ENCODE assay signal across 8 cellular contexts in the genomic region with DNA sequence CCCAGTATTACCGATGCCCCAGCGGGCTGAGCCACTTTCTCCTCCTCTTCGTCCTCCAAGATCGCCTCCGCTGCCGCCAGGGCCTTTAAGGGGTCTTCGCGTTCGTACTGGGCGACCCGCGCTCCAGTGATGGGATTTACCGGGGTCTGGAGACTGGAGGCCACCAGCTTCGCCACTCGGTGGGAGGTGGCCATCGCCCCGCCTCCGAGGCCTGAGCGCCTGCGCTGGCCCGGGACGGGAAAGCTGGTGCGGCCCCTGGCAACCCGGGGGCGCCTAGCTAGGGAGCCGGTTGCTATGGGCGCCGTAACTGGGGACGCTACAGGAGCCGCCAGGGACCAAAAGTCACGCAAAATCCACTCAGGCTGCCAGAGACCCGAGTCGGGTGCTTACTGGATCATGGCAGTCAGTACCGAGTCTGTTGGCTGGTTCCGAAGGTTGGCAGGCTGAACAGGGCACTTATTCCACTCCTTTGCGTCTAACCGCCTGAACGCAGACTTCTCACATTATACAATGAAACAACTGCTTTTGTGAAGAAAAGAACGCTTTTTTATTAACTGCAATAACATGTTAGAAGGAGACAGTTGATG. TPM values are rescaled to one million over a fixed set of nuclear protein-coding genes. Genes with fewer than 3 reads are reported as not detected.
A peak's percentile ranks its signal among the peaks of the same experiment; 100 is the strongest.
DNase-seq lines count a peak whose midpoint lies in the region; ATAC-seq and TF ChIP-seq lines count a peak whose summit lies in the region.

A gene with protein sequence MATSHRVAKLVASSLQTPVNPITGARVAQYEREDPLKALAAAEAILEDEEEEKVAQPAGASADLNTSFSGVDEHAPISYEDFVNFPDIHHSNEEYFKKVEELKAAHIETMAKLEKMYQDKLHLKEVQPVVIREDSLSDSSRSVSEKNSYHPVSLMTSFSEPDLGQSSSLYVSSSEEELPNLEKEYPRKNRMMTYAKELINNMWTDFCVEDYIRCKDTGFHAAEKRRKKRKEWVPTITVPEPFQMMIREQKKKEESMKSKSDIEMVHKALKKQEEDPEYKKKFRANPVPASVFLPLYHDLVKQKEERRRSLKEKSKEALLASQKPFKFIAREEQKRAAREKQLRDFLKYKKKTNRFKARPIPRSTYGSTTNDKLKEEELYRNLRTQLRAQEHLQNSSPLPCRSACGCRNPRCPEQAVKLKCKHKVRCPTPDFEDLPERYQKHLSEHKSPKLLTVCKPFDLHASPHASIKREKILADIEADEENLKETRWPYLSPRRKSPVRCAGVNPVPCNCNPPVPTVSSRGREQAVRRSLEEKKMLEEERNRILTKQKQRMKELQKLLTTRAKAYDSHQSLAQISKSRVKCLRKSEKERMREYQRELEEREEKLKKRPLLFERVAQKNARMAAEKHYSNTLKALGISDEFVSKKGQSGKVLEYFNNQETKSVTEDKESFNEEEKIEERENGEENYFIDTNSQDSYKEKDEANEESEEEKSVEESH (minus strand): TSS at position 213 of the 587 bp plus-strand sequence. CDS start 19 bp downstream, at position 194.

- POLR2A ChIA-PET in CD4-positive, alpha-beta memory T cell (lab: Charles Lee; ENCODE audit: partially characterized antibody): interaction anchor here (0.9 to 2.6 kb wide), 12 partner anchors 9 to 1098 kb away, joined by 3 to 30 read pairs (median 4); a partner anchor contains a TSS
- POLR2A ChIA-PET in activated CD8-positive, alpha-beta T cell treated with anti-CD3 and anti-CD28 coated beads for 36 hours (lab: Charles Lee): interaction anchor here (1.0 to 2.5 kb wide), 6 partner anchors 13 to 316 kb away, joined by 3 to 11 read pairs (median 3); a partner anchor contains a TSS

- DNase-seq in CD4-positive, alpha-beta memory T cell: peak; percentile 69 to 82 (median 73)
- DNase-seq in NCI-H748 treated with DMSO at 0.1 percent for 48 hours (lab: John Stamatoyannopoulos, UW) (peak; percentile 37), lung (ENCODE audit: low spot score) (peak; percentile 83)
- peak; percentile 91 for DNase-seq in activated CD8-positive, alpha-beta T cell treated with anti-CD3 and anti-CD28 coated beads for 36 hours
- peak; percentile 54 to 80 (median 61) for DNase-seq in stimulated activated CD4-positive, alpha-beta T cell treated with anti-CD3 and anti-CD28 coated beads, TNF-alpha, amount 100 ng/mL, for 24 hours (ENCODE audit: low read depth in 3 of 3)

- H3K9me3 Mint-ChIP-seq in CD4-positive, alpha-beta memory T cell: no peaks in the 10 kb centered on the region
- H3K9me3 Mint-ChIP-seq in activated CD8-positive, alpha-beta T cell treated with anti-CD3 and anti-CD28 coated beads for 36 hours: no peaks in the 10 kb centered on the region

- no peak for TF ChIP-seq CTCF in activated CD8-positive, alpha-beta T cell treated with anti-CD3 and anti-CD28 coated beads for 36 hours (IDR thresholded peaks at IDR 0.05)
- no peak for TF ChIP-seq CTCF in lung (IDR thresholded peaks at IDR 0.05; ENCODE audit: control extremely low read depth, extremely low read depth)

- H3K4me3 ChIP-seq in CD4-positive, alpha-beta memory T cell (ENCODE audit: low read length in 2 of 2): peak within 1 kb of the TSS; percentile 85 to 95
- H3K4me3 ChIP-seq in ectodermal cell (ENCODE audit: insufficient read depth, low read depth, low read length) (peak within 1 kb of the TSS; percentile 79), lung (peak within 1 kb of the TSS; percentile 97)

- H3K36me3 Mint-ChIP-seq in CD4-positive, alpha-beta memory T cell: peaks cover 0 to 6% of the 10 kb centered on the region in 2 donors
- peaks cover 8% of the 10 kb centered on the region for H3K36me3 Mint-ChIP-seq in activated CD8-positive, alpha-beta T cell treated with anti-CD3 and anti-CD28 coated beads for 36 hours (ENCODE audit: low read depth)

- intact Hi-C loops in CD4-positive, alpha-beta memory T cell (cut with micrococcal nuclease): loop anchor here (1.0 to 10.0 kb wide), 8 partner anchors 34 to 789 kb away; a partner anchor contains a TSS
- intact Hi-C loops in activated CD8-positive, alpha-beta T cell treated with anti-CD3 and anti-CD28 coated beads for 36 hours (cut with micrococcal nuclease): no loop called here

- CTCF ChIA-PET in CD4-positive, alpha-beta memory T cell (lab: Charles Lee; ENCODE audit: partially characterized antibody): no interaction called here
- CTCF ChIA-PET in activated CD8-positive, alpha-beta T cell treated with anti-CD3 and anti-CD28 coated beads for 36 hours (lab: Charles Lee): interaction anchor here (1.0 to 1.5 kb wide), 4 partner anchors 10 to 183 kb away, joined by 3 read pairs; no protein-coding TSS in a partner anchor

- H3K4me3 Mint-ChIP-seq in CD4-positive, alpha-beta memory T cell: peak within 1 kb of the TSS; percentile 94 to 99 (median 96)
- H3K4me3 Mint-ChIP-seq in activated CD8-positive, alpha-beta T cell treated with anti-CD3 and anti-CD28 coated beads for 36 hours: peak within 1 kb of the TSS; percentile 97

- no peaks in the 10 kb centered on the region for H3K27me3 ChIP-seq in CD4-positive, alpha-beta memory T cell (ENCODE audit: insufficient read depth, low read length)
- H3K27me3 ChIP-seq in ectodermal cell (ENCODE audit: control insufficient read depth, insufficient read depth, low read length, poor library complexity, severe bottlenecking) (no peaks in the 10 kb centered on the region), lung (ENCODE audit: control insufficient read depth, insufficient read depth) (no peaks in the 10 kb centered on the region)

- no peaks in the 10 kb centered on the region for H3K9me3 ChIP-seq in CD4-positive, alpha-beta memory T cell (ENCODE audit: control insufficient read depth in 1 of 2, low read length in 2 of 2)
- no peaks in the 10 kb centered on the region for H3K9me3 ChIP-seq in ectodermal cell (ENCODE audit: control insufficient read depth, low read length)
- H3K9me3 ChIP-seq in lung (ENCODE audit: control insufficient read depth in 2 of 2, insufficient read depth in 1 of 2, low read length in 1 of 2): no peaks in the 10 kb centered on the region

- H3K27ac Mint-ChIP-seq in CD4-positive, alpha-beta memory T cell: peak within 1 kb of the TSS; percentile 87 to 98 (median 95)
- peak within 1 kb of the TSS; percentile 93 for H3K27ac Mint-ChIP-seq in activated CD8-positive, alpha-beta T cell treated with anti-CD3 and anti-CD28 coated beads for 36 hours

- H3K27me3 Mint-ChIP-seq in CD4-positive, alpha-beta memory T cell: no peaks in the 10 kb centered on the region
- H3K27me3 Mint-ChIP-seq in activated CD8-positive, alpha-beta T cell treated with anti-CD3 and anti-CD28 coated beads for 36 hours: no peaks in the 10 kb centered on the region

- WGBS in ectodermal cell, 2 experiments: 0% methylated on average over 38 to 39 of the region's 39 CpGs
- WGBS in lung, 2 donors: 0 to 1% methylated on average over 39 of the region's 39 CpGs

- H3K36me3 ChIP-seq in CD4-positive, alpha-beta memory T cell (ENCODE audit: insufficient read depth, low read length): no peaks in the 10 kb centered on the region
- H3K36me3 ChIP-seq in ectodermal cell (ENCODE audit: control insufficient read depth, insufficient read depth, low read length) (no peaks in the 10 kb centered on the region), lung (ENCODE audit: control insufficient read depth in 2 of 2, insufficient read depth in 2 of 2, low read length in 2 of 2) (no peaks in the 10 kb centered on the region)

- H3K4me1 ChIP-seq in CD4-positive, alpha-beta memory T cell (ENCODE audit: insufficient read depth, low read length): peaks cover 16% of the 10 kb centered on the region
- no peaks in the 10 kb centered on the region for H3K4me1 ChIP-seq in ectodermal cell (ENCODE audit: control insufficient read depth, insufficient read depth, low read length)
- peaks cover 2 to 6% of the 10 kb centered on the region in 2 donors for H3K4me1 ChIP-seq in lung (ENCODE audit: control insufficient read depth in 2 of 2, insufficient read depth in 2 of 2, low read length in 2 of 2)

- H3K4me1 Mint-ChIP-seq in CD4-positive, alpha-beta memory T cell: peaks cover 7 to 25% (median 16%) of the 10 kb centered on the region in 4 donors
- peaks cover 20% of the 10 kb centered on the region for H3K4me1 Mint-ChIP-seq in activated CD8-positive, alpha-beta T cell treated with anti-CD3 and anti-CD28 coated beads for 36 hours (ENCODE audit: low read depth)

- peak; percentile 81 for ATAC-seq in GM19452 (IDR thresholded peaks at IDR 0.05; ENCODE audit: unreplicated experiment)
- ATAC-seq in HG03571 (IDR thresholded peaks at IDR 0.05; ENCODE audit: unreplicated experiment): peak; percentile 77
- ATAC-seq in activated CD8-positive, alpha-beta T cell treated with anti-CD3 and anti-CD28 coated beads for 36 hours: peak; percentile 75
- ATAC-seq in lung (ENCODE audit: insufficient read depth, low FRiP score): peak; percentile 89

- peak within 1 kb of the TSS; percentile 69 for H3K27ac ChIP-seq in CD4-positive, alpha-beta memory T cell (ENCODE audit: low read depth, low read length)
- H3K27ac ChIP-seq in ectodermal cell (ENCODE audit: insufficient read depth, low read depth, low read length, poor library complexity, severe bottlenecking): peak within 1 kb of the TSS; percentile 73
- peak within 1 kb of the TSS; percentile 80 to 95 for H3K27ac ChIP-seq in lung (ENCODE audit: low read depth in 1 of 2, low read length in 1 of 2)

RNA-seq across cellular contexts. Expression of the gene that starts here (rescaled TPM):
- 1 to 10 TPM; 4.9 to 5.4 TPM for total RNA-seq in CD4-positive, alpha-beta memory T cell
- polyA plus RNA-seq in CD4-positive, alpha-beta memory T cell: 1 to 10 TPM in 1 of 2 donors, under 1 TPM in 1; 0.77 to 1.3 TPM
- total RNA-seq in activated CD8-positive, alpha-beta T cell treated with anti-CD3 and anti-CD28 coated beads for 36 hours: 1 to 10 TPM; 6.5 to 6.6 TPM
- 19.3 TPM for polyA plus RNA-seq in ectodermal cell (2013, experiment 1 of 4)
- polyA plus RNA-seq in ectodermal cell (2013, experiment 2 of 4): 23.2 TPM
- polyA plus RNA-seq in ectodermal cell (2013, experiment 3 of 4): 16.8 TPM
- 18.7 TPM for polyA plus RNA-seq in ectodermal cell (2013, experiment 4 of 4)
- 10 to 100 TPM in 1 of 2 donors, 1 to 10 TPM in 1; 3.7 to 11.1 TPM for total RNA-seq in lung
- 1 to 10 TPM in 1 of 2 donors, under 1 TPM in 1; 0.94 to 2.6 TPM for polyA plus RNA-seq in lung

Comparison
In these comparisons a context has a peak if more than half of its experiments do, and no peak if none do; other contexts are left out.
1. Peak in every context shown above with its lines: DNase-seq, ATAC-seq, H3K4me3 ChIP-seq and H3K27ac ChIP-seq.
2. DNase-seq: peak in every context shown above with its lines; median percentile 91 in activated CD8-positive, alpha-beta T cell treated with anti-CD3 and anti-CD28 coated beads for 36 hours; 83 in lung; 73 in CD4-positive, alpha-beta memory T cell; 61 in stimulated activated CD4-positive, alpha-beta T cell treated with anti-CD3 and anti-CD28 coated beads, TNF-alpha, amount 100 ng/mL, for 24 hours; 37 in NCI-H748 treated with DMSO at 0.1 percent for 48 hours.